In genomic region chr19:45468803-45469131, GRCh38 we compare ENCODE assay signal across 8 cellular contexts. TPM values are rescaled to one million over a fixed set of nuclear protein-coding genes. Genes with fewer than 3 reads are reported as not detected.
DNase-seq lines count a peak whose midpoint lies in the region; TF ChIP-seq lines count a peak whose summit lies in the region.

No MANE protein-coding gene starts in this region.

- WGBS in stomach, 5 donors: 0% methylated on average over 15 to 19 of the region's 19 CpGs

- H3K27me3 ChIP-seq in HUES6 (ENCODE audit: control insufficient read depth, insufficient read depth, low read length) (peaks cover 17% of the 10 kb centered on the region), iPS-20b (ENCODE audit: insufficient read depth, low read length) (peaks cover 56% of the 10 kb centered on the region), stomach (peaks cover 0 to 28% (median 20%) of the 10 kb centered on the region in 3 donors)

- H3K4me1 ChIP-seq in HUES6 (ENCODE audit: control insufficient read depth, insufficient read depth, low read length): peaks cover 30% of the 10 kb centered on the region
- H3K4me1 ChIP-seq in iPS-20b (ENCODE audit: insufficient read depth, low read length): no peaks in the 10 kb centered on the region
- H3K4me1 ChIP-seq in stomach: peaks cover 22 to 52% (median 41%) of the 10 kb centered on the region in 4 donors

- H3K27ac ChIP-seq in HUES6 (ENCODE audit: low read depth, low read length) (no peak overlapping the region), iPS-20b (ENCODE audit: low read length) (no peak overlapping the region), stomach (peak overlapping the region; percentile 93 to 99 (median 96))

- peaks cover 35% of the 10 kb centered on the region for H3K4me1 Mint-ChIP-seq in activated CD4-positive, alpha-beta T cell treated with anti-CD3 and anti-CD28 coated beads, Interleukin-2, amount 10 ng/mL, durations not matched to agents 7 days and 5 days

- TF ChIP-seq CTCF in stomach (IDR thresholded peaks at IDR 0.05): no peak

- peak overlapping the region; percentile 95 for H3K27ac Mint-ChIP-seq in activated CD4-positive, alpha-beta T cell treated with anti-CD3 and anti-CD28 coated beads, Interleukin-2, amount 10 ng/mL, durations not matched to agents 7 days and 5 days

- peaks cover 32% of the 10 kb centered on the region for H3K27me3 Mint-ChIP-seq in activated CD4-positive, alpha-beta T cell treated with anti-CD3 and anti-CD28 coated beads, Interleukin-2, amount 10 ng/mL, durations not matched to agents 7 days and 5 days

- no peak for TF ChIP-seq POLR2A in stomach (IDR thresholded peaks at IDR 0.05)

- in situ Hi-C loops in KBM-7 (cut with MboI; ENCODE audit: low pct_unique_long_range_greater_than_20kb, low sequenced_read_pairs): no loop called here

- POLR2A ChIA-PET in activated CD4-positive, alpha-beta T cell treated with anti-CD3 and anti-CD28 coated beads, Interleukin-2, amount 10 ng/mL, durations not matched to agents 7 days and 5 days (lab: Charles Lee): no interaction called here

- no peak for DNase-seq in activated CD4-positive, alpha-beta T cell treated with anti-CD3 and anti-CD28 coated beads, Interleukin-2, amount 10 ng/mL, durations not matched to agents 7 days and 5 days
- DNase-seq in activated CD4-positive, alpha-beta T cell treated with anti-CD3 and anti-CD28 coated beads for 48 hours: no peak
- DNase-seq in amniotic epithelial cell (ENCODE audit: low read depth) (peak; percentile 20), stomach (peak; percentile 41), activated gamma-delta T cell treated with Interleukin-2 at 50 U/mL for 16 hours (no peak), KBM-7 (no peak)

- H3K9ac ChIP-seq in HUES6 (ENCODE audit: low read length) (peak overlapping the region; percentile 83), iPS-20b (ENCODE audit: low read depth, low read length) (peak overlapping the region; percentile 64; the same call in 1 of the 2 replicates)

- H3K36me3 ChIP-seq in HUES6 (ENCODE audit: control insufficient read depth, insufficient read depth, low read length) (no peaks in the 10 kb centered on the region), iPS-20b (ENCODE audit: insufficient read depth, low read depth, low read length) (no peaks in the 10 kb centered on the region), stomach (peaks cover 0 to 33% (median 0%) of the 10 kb centered on the region in 4 donors)

- TF ChIP-seq EP300 in stomach (IDR thresholded peaks at IDR 0.05): no peak

- no peaks in the 10 kb centered on the region for H3K9me3 Mint-ChIP-seq in activated CD4-positive, alpha-beta T cell treated with anti-CD3 and anti-CD28 coated beads, Interleukin-2, amount 10 ng/mL, durations not matched to agents 7 days and 5 days

- intact Hi-C loops in stomach (cut with DNase I; ENCODE audit: low total_unique reads): no loop called here

- H3K4me3 ChIP-seq in HUES6 (ENCODE audit: low read depth, low read length) (peak overlapping the region; percentile 74), iPS-20b (ENCODE audit: low read length) (peak overlapping the region; percentile 97), stomach (peak overlapping the region; percentile 56 to 78 (median 70))

- H3K9me3 ChIP-seq in HUES6 (ENCODE audit: control insufficient read depth, insufficient read depth, low read depth, low read length): no peaks in the 10 kb centered on the region
- no peaks in the 10 kb centered on the region for H3K9me3 ChIP-seq in iPS-20b (ENCODE audit: insufficient read depth, low read depth, low read length)
- no peaks in the 10 kb centered on the region for H3K9me3 ChIP-seq in stomach

- CTCF ChIA-PET in activated CD4-positive, alpha-beta T cell treated with anti-CD3 and anti-CD28 coated beads, Interleukin-2, amount 10 ng/mL, durations not matched to agents 7 days and 5 days (lab: Charles Lee): interaction anchor here (0.6 to 16.9 kb wide), 9 partner anchors 9 to 1318 kb away, joined by 3 to 310 read pairs (median 6); partner anchors contain the start of gene PPP1R13L

- no peaks in the 10 kb centered on the region for H3K36me3 Mint-ChIP-seq in activated CD4-positive, alpha-beta T cell treated with anti-CD3 and anti-CD28 coated beads, Interleukin-2, amount 10 ng/mL, durations not matched to agents 7 days and 5 days (ENCODE audit: low read depth)

- H3K4me3 Mint-ChIP-seq in activated CD4-positive, alpha-beta T cell treated with anti-CD3 and anti-CD28 coated beads, Interleukin-2, amount 10 ng/mL, durations not matched to agents 7 days and 5 days: peak overlapping the region; percentile 89

RNA-seq across cellular contexts. Expression of gene FOSB, which starts 1.0 kb away (rescaled TPM):
- 10 to 100 TPM; 36.0 to 43.9 TPM for total RNA-seq in activated CD4-positive, alpha-beta T cell treated with anti-CD3 and anti-CD28 coated beads, Interleukin-2, amount 10 ng/mL, durations not matched to agents 7 days and 5 days
- total RNA-seq in stomach: 10 to 100 TPM in 2 of 5 donors, 1 to 10 TPM in 3; 1.2 to 76.8 (median 5.5) TPM
- 10 to 100 TPM in 2 of 3 donors, 1 to 10 TPM in 1; 6.9 to 20.9 (median 11.1) TPM for polyA plus RNA-seq in stomach

RNA-seq across cellular contexts. Expression of gene RTN2, which starts 28.1 kb away (rescaled TPM):
- 1 to 10 TPM; 1.8 to 2.0 TPM for total RNA-seq in activated CD4-positive, alpha-beta T cell treated with anti-CD3 and anti-CD28 coated beads, Interleukin-2, amount 10 ng/mL, durations not matched to agents 7 days and 5 days
- total RNA-seq in stomach: 10 to 100 TPM in 2 of 5 donors, 1 to 10 TPM in 2, not detected in 1; 2.0 to 37.3 (median 10.6) TPM
- 1 to 10 TPM; 4.7 to 9.3 (median 7.9) TPM for polyA plus RNA-seq in stomach

RNA-seq across cellular contexts. Expression of gene PPM1N, which starts 29.5 kb away (rescaled TPM):
- 1 to 10 TPM in 1 of 2 experiments, under 1 TPM in 1; 0.82 to 1.1 TPM for total RNA-seq in activated CD4-positive, alpha-beta T cell treated with anti-CD3 and anti-CD28 coated beads, Interleukin-2, amount 10 ng/mL, durations not matched to agents 7 days and 5 days
- 1 to 10 TPM in 1 of 5 donors, under 1 TPM in 1, not detected in 3; 0.92 to 1.6 TPM for total RNA-seq in stomach
- polyA plus RNA-seq in stomach: 1 to 10 TPM; 1.9 to 5.2 (median 4.9) TPM

RNA-seq across cellular contexts. Expression of gene VASP, which starts 38.5 kb away (rescaled TPM):
- 100 to 1,000 TPM; 143 to 157 TPM for total RNA-seq in activated CD4-positive, alpha-beta T cell treated with anti-CD3 and anti-CD28 coated beads, Interleukin-2, amount 10 ng/mL, durations not matched to agents 7 days and 5 days
- 100 to 1,000 TPM in 3 of 5 donors, 10 to 100 TPM in 2; 48.4 to 280 (median 119) TPM for total RNA-seq in stomach
- 100 to 1,000 TPM in 1 of 3 donors, 10 to 100 TPM in 2; 62.8 to 149 (median 76.0) TPM for polyA plus RNA-seq in stomach

RNA-seq across cellular contexts. Expression of gene ERCC1, which starts 45.0 kb away (rescaled TPM):
- 10 to 100 TPM; 59.9 to 66.1 TPM for total RNA-seq in activated CD4-positive, alpha-beta T cell treated with anti-CD3 and anti-CD28 coated beads, Interleukin-2, amount 10 ng/mL, durations not matched to agents 7 days and 5 days
- total RNA-seq in stomach: 10 to 100 TPM in 4 of 5 donors, 1 to 10 TPM in 1; 7.8 to 79.3 (median 36.9) TPM
- 10 to 100 TPM; 53.9 to 66.9 (median 54.6) TPM for polyA plus RNA-seq in stomach

Comparison
In these comparisons a context has a peak if more than half of its experiments do, and no peak if none do; other contexts are left out.
1. DNase-seq: peak in amniotic epithelial cell (single experiment) and stomach (single experiment); none in activated CD4-positive, alpha-beta T cell treated with anti-CD3 and anti-CD28 coated beads, Interleukin-2, amount 10 ng/mL, durations not matched to agents 7 days and 5 days (single experiment), activated CD4-positive, alpha-beta T cell treated with anti-CD3 and anti-CD28 coated beads for 48 hours (single experiment), activated gamma-delta T cell treated with Interleukin-2 at 50 U/mL for 16 hours (single experiment) and KBM-7 (single experiment).
2. H3K27ac ChIP-seq: peak in stomach (5 of 5); none in HUES6 (single experiment) and iPS-20b (single experiment).
3. Peak in every context shown above with its lines, with median percentiles within 50 percentile points of each other: H3K4me3 ChIP-seq.